ENCODE assay signal across 11 cellular contexts in the genomic region with DNA sequence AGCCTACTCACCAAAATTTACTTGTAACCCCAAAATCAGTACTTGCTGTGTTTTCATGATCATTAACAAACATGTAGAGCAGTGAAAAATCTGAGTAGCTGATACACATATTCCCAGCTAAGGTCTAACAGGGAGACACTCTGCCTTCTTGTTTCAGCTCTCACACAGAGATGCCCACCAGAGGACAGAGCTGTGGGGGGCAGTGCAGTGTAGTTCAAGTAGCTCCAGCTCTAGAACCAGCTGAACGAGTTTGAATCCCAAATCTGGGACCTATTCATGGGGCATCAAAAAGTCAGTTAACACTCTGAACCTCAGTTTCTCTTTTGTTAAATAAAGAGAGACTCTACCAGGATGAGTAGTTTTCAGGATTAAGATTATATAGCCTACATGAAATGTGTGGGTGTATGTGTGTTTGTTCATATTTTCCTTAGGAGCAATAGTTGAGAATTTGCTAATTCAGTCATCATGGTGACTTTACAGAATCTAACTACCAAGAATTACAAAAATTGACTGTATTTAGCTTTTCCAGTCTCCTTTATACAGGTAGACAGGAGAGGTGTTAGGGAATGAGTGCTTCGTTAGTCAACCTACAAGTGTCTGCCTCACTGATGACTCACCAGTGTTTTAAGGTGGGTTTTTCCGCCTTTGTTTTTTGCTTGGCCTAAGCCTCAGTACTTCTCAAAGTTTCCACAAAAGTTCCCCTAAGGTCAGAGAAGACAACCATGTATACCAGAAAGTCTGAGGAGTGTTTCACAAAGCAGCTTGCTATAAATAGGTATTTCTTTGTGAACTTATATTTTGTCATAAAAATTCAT.
DNase-seq lines count a peak whose midpoint lies in the region; ATAC-seq and TF ChIP-seq lines count a peak whose summit lies in the region.
"Had no signal": no experiment of that assay in that cellular context is flagged by ENCODE, and none has a peak within 500 bp of the region (broad histone marks: within the 10 kb centered on the region; RNA-seq: fewer than 3 reads in every experiment).

No MANE protein-coding gene starts in this region.

- POLR2A ChIA-PET in HCT116 (lab: Charles Lee), result interaction anchor here (1.0 kb wide), 1 partner anchor 13 kb away, joined by 3 read pairs; no protein-coding TSS in a partner anchor

- H4K20me1 ChIP-seq in HCT116 (ENCODE audit: insufficient read depth), result no peaks in the 10 kb centered on the region

- CTCF ChIA-PET in HCT116 (lab: Charles Lee), result no interaction called here

- DNase-seq in HCT116 (ENCODE audit: low read depth, low spot score), result peak; percentile 73
- DNase-seq in RPMI7951 (ENCODE audit: low read depth), result peak; percentile 2
- DNase-seq in kidney glomerular epithelial cell (lab: John Stamatoyannopoulos, UW), result peak; percentile 2
- DNase-seq in activated gamma-delta T cell (lab: John Stamatoyannopoulos, UW), result no peak
- DNase-seq in germinal center (ENCODE audit: low spot score), result no peak
- DNase-seq: amniotic stem cell, heart left ventricle had no signal

- TF ChIP-seq POLR2A in HCT116 (IDR thresholded peaks at IDR 0.05; ENCODE audit: borderline replicate concordance, extremely low read depth, insufficient read depth, insufficient read length), result no peak

- TF ChIP-seq RAD21 in HCT116 (IDR thresholded peaks at IDR 0.05; ENCODE audit: low read depth), result peak; percentile 5; the same call in 1 of the 2 replicates

- no TSS peak for BruUV-seq in HCT116 (replicated peaks; lab: Mats Ljungman, UMichigan)

- ATAC-seq in GM18858 (IDR thresholded peaks at IDR 0.05; ENCODE audit: unreplicated experiment) (peak; percentile 92), HCT116 (peak; percentile 93), GM21526 (IDR thresholded peaks at IDR 0.05; ENCODE audit: low FRiP score, unreplicated experiment) (no peak), SK-N-SH treated with all-trans-retinoic acid at 6 μM for 48 hours (no peak)
- ATAC-seq: heart left ventricle, Right ventricle myocardium inferior had no signal

- no peaks in the 10 kb centered on the region for H3K36me3 ChIP-seq in HCT116 (ENCODE audit: control insufficient read depth in 1 of 2, insufficient read depth in 2 of 2, low read length in 2 of 2)
- H3K36me3 ChIP-seq: heart left ventricle had no signal

- H3K4me1 ChIP-seq in HCT116 (ENCODE audit: control insufficient read depth in 1 of 2, insufficient read depth in 2 of 2, low read length in 2 of 2), result peaks cover 11 to 16% of the 10 kb centered on the region in 2 experiments
- H3K4me1 ChIP-seq: heart left ventricle had no signal

- H3K27ac ChIP-seq in HCT116 (ENCODE audit: low read depth, low read length), result no peak overlapping the region
- H3K27ac ChIP-seq: heart left ventricle had no signal

- H3K4me3 ChIP-seq in HCT116 (replicated peaks in 1 of 2; ENCODE audit: low read depth in 1 of 2, low read length in 2 of 2), result 0 out of 4 replicates have a peak overlapping the region, but pooled peaks of 1 of the 2 experiments have one; percentile 25
- H3K4me3 ChIP-seq: heart left ventricle had no signal

- H3K9ac ChIP-seq in HCT116 (ENCODE audit: low read length), result no peak overlapping the region

- intact Hi-C loops in HCT116 (cut with micrococcal nuclease), result no loop called here

- H2AFZ ChIP-seq in HCT116 (ENCODE audit: low read depth, low read length, poor library complexity, severe bottlenecking), result no peak overlapping the region

- no peaks in the 10 kb centered on the region for H3K9me2 ChIP-seq in HCT116 (ENCODE audit: insufficient read depth)

- H3K4me2 ChIP-seq in HCT116 (ENCODE audit: low read length), result peak overlapping the region; percentile 64

- H3K79me2 ChIP-seq in HCT116 (ENCODE audit: insufficient read depth, low read length), result no peaks in the 10 kb centered on the region

- H3K27me3 ChIP-seq in HCT116 (ENCODE audit: insufficient read depth, low read length), result no peaks in the 10 kb centered on the region
- H3K27me3 ChIP-seq: heart left ventricle had no signal

- RAD21 ChIA-PET in HCT116 (lab: Charles Lee; ENCODE audit: low non-redundant PET in 1 of 2, low total read pairs in 2 of 2, uncharacterized antibody in 2 of 2, unreplicated experiment in 2 of 2), result no interaction called here

- H3K9me3 ChIP-seq in HCT116 (ENCODE audit: control insufficient read depth in 1 of 2, insufficient read depth in 1 of 2, low read depth in 1 of 2, low read length in 2 of 2), result no peaks in the 10 kb centered on the region
- H3K9me3 ChIP-seq: heart left ventricle had no signal

- no peak for TF ChIP-seq CTCF in HCT116 (IDR thresholded peaks at IDR 0.05 in 2 of 3, conservative IDR thresholded peaks at IDR 0.05 in 1 of 3; ENCODE audit: borderline replicate concordance in 1 of 3, insufficient read depth in 1 of 3, low read depth in 2 of 3, low read length in 2 of 3)

TF ChIP-seq in HCT116, 20 proteins besides CTCF, POLR2A, EP300 and RAD21 (continues in another document):
- TF ChIP-seq POLR2AphosphoS5 (IDR thresholded peaks at IDR 0.05; ENCODE audit: low read depth, low read length) (no peak), ELF1 (IDR thresholded peaks at IDR 0.05; ENCODE audit: borderline replicate concordance, low read depth) (no peak), ZNF274 (IDR thresholded peaks at IDR 0.05; ENCODE audit: low read depth, low read length) (no peak), FOSL1 (IDR thresholded peaks at IDR 0.05; ENCODE audit: low read depth) (peak; percentile 92), CBX3 (IDR thresholded peaks at IDR 0.05; ENCODE audit: low read depth) (peak; percentile 28; the same call in 1 of the 2 replicates), YY1 (IDR thresholded peaks at IDR 0.05; ENCODE audit: extremely low read depth, insufficient replicate concordance, low read depth, low read length) (no peak), ZFX (IDR thresholded peaks at IDR 0.05) (no peak), EGR1 (IDR thresholded peaks at IDR 0.05; ENCODE audit: low read depth) (no peak), SIN3A (IDR thresholded peaks at IDR 0.05; ENCODE audit: low read depth) (no peak), EZH2phosphoT487 (IDR thresholded peaks at IDR 0.05; ENCODE audit: borderline replicate concordance) (no peak)
- TF ChIP-seq, protein P1, sequence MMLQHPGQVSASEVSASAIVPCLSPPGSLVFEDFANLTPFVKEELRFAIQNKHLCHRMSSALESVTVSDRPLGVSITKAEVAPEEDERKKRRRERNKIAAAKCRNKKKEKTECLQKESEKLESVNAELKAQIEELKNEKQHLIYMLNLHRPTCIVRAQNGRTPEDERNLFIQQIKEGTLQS (IDR thresholded peaks at IDR 0.05), result no peak
- TF ChIP-seq, protein P2, sequence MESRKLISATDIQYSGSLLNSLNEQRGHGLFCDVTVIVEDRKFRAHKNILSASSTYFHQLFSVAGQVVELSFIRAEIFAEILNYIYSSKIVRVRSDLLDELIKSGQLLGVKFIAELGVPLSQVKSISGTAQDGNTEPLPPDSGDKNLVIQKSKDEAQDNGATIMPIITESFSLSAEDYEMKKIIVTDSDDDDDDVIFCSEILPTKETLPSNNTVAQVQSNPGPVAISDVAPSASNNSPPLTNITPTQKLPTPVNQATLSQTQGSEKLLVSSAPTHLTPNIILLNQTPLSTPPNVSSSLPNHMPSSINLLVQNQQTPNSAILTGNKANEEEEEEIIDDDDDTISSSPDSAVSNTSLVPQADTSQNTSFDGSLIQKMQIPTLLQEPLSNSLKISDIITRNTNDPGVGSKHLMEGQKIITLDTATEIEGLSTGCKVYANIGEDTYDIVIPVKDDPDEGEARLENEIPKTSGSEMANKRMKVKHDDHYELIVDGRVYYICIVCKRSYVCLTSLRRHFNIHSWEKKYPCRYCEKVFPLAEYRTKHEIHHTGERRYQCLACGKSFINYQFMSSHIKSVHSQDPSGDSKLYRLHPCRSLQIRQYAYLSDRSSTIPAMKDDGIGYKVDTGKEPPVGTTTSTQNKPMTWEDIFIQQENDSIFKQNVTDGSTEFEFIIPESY (IDR thresholded peaks at IDR 0.05; ENCODE audit: extremely low read depth, insufficient replicate concordance, low read length), result no peak

TF ChIP-seq in SK-N-SH treated with all-trans-retinoic acid at 6 μM for 48 hours, 23 proteins besides CTCF, POLR2A, EP300 and RAD21:
- TF ChIP-seq, protein P3, sequence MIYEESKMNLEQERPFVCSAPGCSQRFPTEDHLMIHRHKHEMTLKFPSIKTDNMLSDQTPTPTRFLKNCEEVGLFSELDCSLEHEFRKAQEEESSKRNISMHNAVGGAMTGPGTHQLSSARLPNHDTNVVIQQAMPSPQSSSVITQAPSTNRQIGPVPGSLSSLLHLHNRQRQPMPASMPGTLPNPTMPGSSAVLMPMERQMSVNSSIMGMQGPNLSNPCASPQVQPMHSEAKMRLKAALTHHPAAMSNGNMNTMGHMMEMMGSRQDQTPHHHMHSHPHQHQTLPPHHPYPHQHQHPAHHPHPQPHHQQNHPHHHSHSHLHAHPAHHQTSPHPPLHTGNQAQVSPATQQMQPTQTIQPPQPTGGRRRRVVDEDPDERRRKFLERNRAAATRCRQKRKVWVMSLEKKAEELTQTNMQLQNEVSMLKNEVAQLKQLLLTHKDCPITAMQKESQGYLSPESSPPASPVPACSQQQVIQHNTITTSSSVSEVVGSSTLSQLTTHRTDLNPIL (CRISPR knock-in tag; IDR thresholded peaks at IDR 0.05; ENCODE audit: low read depth), result no peak
- TF ChIP-seq, protein P4, sequence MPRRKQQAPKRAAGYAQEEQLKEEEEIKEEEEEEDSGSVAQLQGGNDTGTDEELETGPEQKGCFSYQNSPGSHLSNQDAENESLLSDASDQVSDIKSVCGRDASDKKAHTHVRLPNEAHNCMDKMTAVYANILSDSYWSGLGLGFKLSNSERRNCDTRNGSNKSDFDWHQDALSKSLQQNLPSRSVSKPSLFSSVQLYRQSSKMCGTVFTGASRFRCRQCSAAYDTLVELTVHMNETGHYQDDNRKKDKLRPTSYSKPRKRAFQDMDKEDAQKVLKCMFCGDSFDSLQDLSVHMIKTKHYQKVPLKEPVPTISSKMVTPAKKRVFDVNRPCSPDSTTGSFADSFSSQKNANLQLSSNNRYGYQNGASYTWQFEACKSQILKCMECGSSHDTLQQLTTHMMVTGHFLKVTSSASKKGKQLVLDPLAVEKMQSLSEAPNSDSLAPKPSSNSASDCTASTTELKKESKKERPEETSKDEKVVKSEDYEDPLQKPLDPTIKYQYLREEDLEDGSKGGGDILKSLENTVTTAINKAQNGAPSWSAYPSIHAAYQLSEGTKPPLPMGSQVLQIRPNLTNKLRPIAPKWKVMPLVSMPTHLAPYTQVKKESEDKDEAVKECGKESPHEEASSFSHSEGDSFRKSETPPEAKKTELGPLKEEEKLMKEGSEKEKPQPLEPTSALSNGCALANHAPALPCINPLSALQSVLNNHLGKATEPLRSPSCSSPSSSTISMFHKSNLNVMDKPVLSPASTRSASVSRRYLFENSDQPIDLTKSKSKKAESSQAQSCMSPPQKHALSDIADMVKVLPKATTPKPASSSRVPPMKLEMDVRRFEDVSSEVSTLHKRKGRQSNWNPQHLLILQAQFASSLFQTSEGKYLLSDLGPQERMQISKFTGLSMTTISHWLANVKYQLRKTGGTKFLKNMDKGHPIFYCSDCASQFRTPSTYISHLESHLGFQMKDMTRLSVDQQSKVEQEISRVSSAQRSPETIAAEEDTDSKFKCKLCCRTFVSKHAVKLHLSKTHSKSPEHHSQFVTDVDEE (CRISPR knock-in tag; IDR thresholded peaks at IDR 0.05), result no peak
- TF ChIP-seq TOX (CRISPR knock-in tag; IDR thresholded peaks at IDR 0.05; ENCODE audit: borderline replicate concordance) (no peak), SNAI2 (CRISPR knock-in tag; IDR thresholded peaks at IDR 0.05) (no peak), ISL1 (CRISPR knock-in tag; IDR thresholded peaks at IDR 0.05) (no peak), ZFP30 (CRISPR knock-in tag; IDR thresholded peaks at IDR 0.05) (no peak)

Comparison
In these comparisons a context has a peak if more than half of its experiments do, and no peak if none do; other contexts are left out.
1. ATAC-seq: peak in GM18858 (single experiment) and HCT116 (single experiment); none in GM21526 (single experiment) and SK-N-SH treated with all-trans-retinoic acid at 6 μM for 48 hours (single experiment).
2. DNase-seq: peak in HCT116 (single experiment), RPMI7951 (single experiment) and kidney glomerular epithelial cell (single experiment); none in activated gamma-delta T cell (single experiment) and germinal center (single experiment).